8 cellular contexts compared by ENCODE assay signal in the genomic region with DNA sequence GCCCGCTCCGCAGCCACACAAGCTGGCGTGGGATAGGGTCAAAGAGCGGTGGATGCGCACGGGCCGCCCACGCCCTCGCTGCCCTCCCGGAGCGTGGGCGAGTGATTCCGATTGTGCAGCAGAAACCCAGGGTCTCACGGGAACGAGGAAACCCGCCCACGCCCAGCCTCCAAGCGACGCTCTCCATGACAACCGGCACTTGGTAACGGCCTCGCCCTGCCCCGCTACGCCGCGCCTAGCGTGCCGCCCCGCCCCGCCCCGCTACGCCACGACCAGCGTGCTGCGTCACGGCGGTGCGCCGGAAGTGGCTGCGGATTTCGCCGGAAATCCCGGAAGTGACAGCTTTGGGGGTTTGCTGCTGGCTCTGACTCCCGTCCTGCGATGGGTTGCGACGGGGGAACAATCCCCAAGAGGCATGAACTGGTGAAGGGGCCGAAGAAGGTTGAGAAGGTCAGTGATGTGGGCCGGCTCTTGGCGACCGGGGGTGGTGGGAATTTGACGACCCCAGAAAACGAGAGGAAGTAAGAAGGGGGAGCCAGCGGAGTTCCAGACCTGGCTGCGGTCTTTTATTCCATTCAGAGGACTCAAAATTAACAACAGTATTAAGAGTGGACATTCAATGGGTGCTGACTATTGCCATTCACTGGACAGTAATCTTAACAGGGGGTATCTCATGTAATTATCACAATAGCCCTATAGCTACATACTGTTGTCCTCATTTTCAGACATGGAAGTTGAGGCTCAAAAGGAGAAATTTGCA. TPM values are rescaled to one million over a fixed set of nuclear protein-coding genes. Genes with fewer than 3 reads are reported as not detected.
DNase-seq lines count a peak whose midpoint lies in the region; ATAC-seq, FAIRE-seq and TF ChIP-seq lines count a peak whose summit lies in the region.

Gene RTF2, plus strand, starts transcription at position 311 of the 760 bp plus-strand sequence. Its CDS starts 71 bp downstream, at position 382.

- H4K91ac ChIP-seq in H1 (replicated peaks; ENCODE audit: insufficient read length, low read length) (peak within 1 kb of the TSS; percentile 65), mesenchymal stem cell (ENCODE audit: low read length) (no peak within 1 kb of the TSS)

- peak within 1 kb of the TSS; percentile 77 to 83 for H3K4me2 ChIP-seq in H1 (ENCODE audit: insufficient read depth in 1 of 2, low read depth in 2 of 2, low read length in 2 of 2)
- peak within 1 kb of the TSS; percentile 72 for H3K4me2 ChIP-seq in mesenchymal stem cell (ENCODE audit: low read length, poor library complexity, severe bottlenecking)

- WGBS in H1 (ENCODE audit: extremely low coverage in 1 of 2, insufficient coverage in 1 of 2, insufficient read length in 1 of 2, insufficient replicate concordance in 2 of 2, low coverage in 1 of 2, low lambda C conversion rate in 2 of 2, missing lambda C conversion rate in 1 of 2), 2 experiments: 1% methylated on average over 55 of the region's 55 CpGs; no CpG with 5 or more reads in 1 of the 2 experiments
- under 1% methylated on average over 53 of the region's 55 CpGs for WGBS in mesenchymal stem cell

- no peak; a peak in 1 of 3 replicates for TF ChIP-seq EP300 in H1 (IDR thresholded peaks at IDR 0.05; ENCODE audit: borderline replicate concordance in 1 of 2, low read depth in 2 of 2, low read length in 2 of 2)

- H3K27ac ChIP-seq in H1 (ENCODE audit: low read depth, low read length): no peak within 1 kb of the TSS; the same call in none of the 2 replicates
- peak within 1 kb of the TSS; percentile 26 for H3K27ac ChIP-seq in mesenchymal stem cell (ENCODE audit: low read length, poor library complexity, severe bottlenecking)

- H2BK12ac ChIP-seq in H1 (ENCODE audit: low read depth, low read length): no peak within 1 kb of the TSS
- peak within 1 kb of the TSS in 1 of 2 experiments; percentile 17 for H2BK12ac ChIP-seq in mesenchymal stem cell (ENCODE audit: low read length in 2 of 2)

- H3K27me3 ChIP-seq in H1 (replicated peaks in 1 of 4; ENCODE audit: control insufficient read depth in 3 of 4, extremely low read depth in 1 of 4, insufficient read depth in 3 of 4, low read length in 3 of 4): no peaks in the 10 kb centered on the region
- H3K27me3 ChIP-seq in mesenchymal stem cell (ENCODE audit: control insufficient read depth in 1 of 2, insufficient read depth in 1 of 2, low read length in 2 of 2): no peaks in the 10 kb centered on the region

- CTCF ChIA-PET in H1 (lab: Charles Lee; ENCODE audit: partially characterized antibody): interaction anchor here (0.6 to 1.1 kb wide), 2 partner anchors 70 to 1572 kb away, joined by 3 read pairs; no protein-coding TSS in a partner anchor

- H2AFZ ChIP-seq in H1 (ENCODE audit: low read length): peak within 1 kb of the TSS; percentile 92
- peak within 1 kb of the TSS; percentile 49 for H2AFZ ChIP-seq in mesenchymal stem cell (ENCODE audit: low read depth, low read length)

- no peak for TF ChIP-seq RAD21 in H1 (IDR thresholded peaks at IDR 0.05 in 1 of 2, conservative IDR thresholded peaks at IDR 0.05 in 1 of 2; ENCODE audit: low read depth in 2 of 2, low read length in 2 of 2)

- H3K4me3 ChIP-seq in H1 (ENCODE audit: extremely low read depth in 1 of 4, insufficient read depth in 2 of 4, low read depth in 3 of 4, low read length in 4 of 4) (peak within 1 kb of the TSS; percentile 85 to 97 (median 94)), mesenchymal stem cell (ENCODE audit: insufficient read depth in 1 of 2, low read depth in 1 of 2, low read length in 2 of 2) (peak within 1 kb of the TSS; percentile 73 to 91)

- H2BK5ac ChIP-seq in H1 (ENCODE audit: low read depth, low read length) (no peak within 1 kb of the TSS), mesenchymal stem cell (ENCODE audit: low read depth, low read length, poor library complexity, severe bottlenecking) (no peak within 1 kb of the TSS)

- H3K4me1 ChIP-seq in H1 (replicated peaks in 1 of 4; ENCODE audit: control insufficient read depth in 3 of 4, insufficient read depth in 4 of 4, low read length in 3 of 4) (no peaks in the 10 kb centered on the region; a peak in 1 of 7 replicates), mesenchymal stem cell (ENCODE audit: control insufficient read depth, insufficient read depth, low read depth, low read length) (no peaks in the 10 kb centered on the region)

- H3K9ac ChIP-seq in H1 (replicated peaks in 1 of 4; ENCODE audit: extremely low read depth in 1 of 4, low read depth in 3 of 4, low read length in 3 of 4) (peak within 1 kb of the TSS; percentile 68 to 79 (median 73)), mesenchymal stem cell (ENCODE audit: low read length) (peak within 1 kb of the TSS; percentile 97)

- no peak within 1 kb of the TSS for H3K56ac ChIP-seq in H1 (replicated peaks; ENCODE audit: insufficient read length, low read depth, low read length)

- H2BK120ac ChIP-seq in H1 (replicated peaks; ENCODE audit: low read depth, low read length) (no peak within 1 kb of the TSS), mesenchymal stem cell (ENCODE audit: low read depth, low read length) (no peak within 1 kb of the TSS)

- no peak within 1 kb of the TSS for H2BK15ac ChIP-seq in H1 (ENCODE audit: low read length)
- no peak within 1 kb of the TSS for H2BK15ac ChIP-seq in mesenchymal stem cell (ENCODE audit: low read depth, poor library complexity, severe bottlenecking)

- peak within 1 kb of the TSS; percentile 91 for H4K8ac ChIP-seq in H1 (ENCODE audit: extremely low read depth, insufficient read depth, low read length)
- H4K8ac ChIP-seq in mesenchymal stem cell (ENCODE audit: low read length): peak within 1 kb of the TSS; percentile 85

- H3K4ac ChIP-seq in H1 (replicated peaks; ENCODE audit: insufficient read length, low read depth, low read length) (no peak within 1 kb of the TSS), mesenchymal stem cell (ENCODE audit: low read depth in 1 of 2, low read length in 2 of 2) (peak within 1 kb of the TSS in 1 of 2 experiments; percentile 24)

- H2AK5ac ChIP-seq in H1 (ENCODE audit: low read depth, low read length): no peak within 1 kb of the TSS
- no peak within 1 kb of the TSS for H2AK5ac ChIP-seq in mesenchymal stem cell (ENCODE audit: low read length, severe bottlenecking)

- H4K5ac ChIP-seq in H1 (ENCODE audit: insufficient read length, low read depth, low read length): no peak within 1 kb of the TSS

- H3K23ac ChIP-seq in H1 (ENCODE audit: insufficient read length): no peak within 1 kb of the TSS
- no peak within 1 kb of the TSS for H3K23ac ChIP-seq in mesenchymal stem cell (ENCODE audit: low read length in 2 of 2)

- H3K9me3 ChIP-seq in H1 (ENCODE audit: insufficient read depth in 2 of 2, low read depth in 1 of 2, low read length in 1 of 2): no peaks in the 10 kb centered on the region
- no peaks in the 10 kb centered on the region for H3K9me3 ChIP-seq in mesenchymal stem cell (ENCODE audit: control insufficient read depth, low read length)

- ATAC-seq in GM21367 (IDR thresholded peaks at IDR 0.05; ENCODE audit: unreplicated experiment): peak; percentile 97

- peaks cover 6% of the 10 kb centered on the region for H3K23me2 ChIP-seq in H1 (ENCODE audit: low read depth, low read length)

- no peak within 1 kb of the TSS for H2BK20ac ChIP-seq in H1 (ENCODE audit: low read length)

- H3K18ac ChIP-seq in H1 (ENCODE audit: extremely low read depth, low read length) (no peak within 1 kb of the TSS), mesenchymal stem cell (ENCODE audit: low read depth in 1 of 2, low read length in 2 of 2) (peak within 1 kb of the TSS; percentile 52 to 79)

- H4K20me1 ChIP-seq in H1 (replicated peaks in 1 of 2; ENCODE audit: control insufficient read depth in 1 of 2, insufficient read depth in 2 of 2, low read length in 2 of 2): peaks cover 0 to 3% of the 10 kb centered on the region in 2 experiments

- peak; percentile 91 for DNase-seq in COR-L47 (lab: John Stamatoyannopoulos, UW)
- peak; percentile 87 for DNase-seq in HT1080 (ENCODE audit: low read depth)
- peak; percentile 90 for DNase-seq in NOMO-1 treated with dmso at 0.1 percent for 144 hours (lab: John Stamatoyannopoulos, UW; ENCODE audit: unreplicated experiment)
- DNase-seq in activated CD8-positive, alpha-beta memory T cell treated with anti-CD3 and anti-CD28 coated beads for 48 hours (ENCODE audit: low read depth in 2 of 3, low spot score in 2 of 3): peak; percentile 91 to 97 (median 95)
- peak; percentile 33 to 98 for DNase-seq in H1 (ENCODE audit: low read depth in 1 of 2, low spot score in 2 of 2)
- peak; percentile 94 for DNase-seq in mesenchymal stem cell
- DNase-seq in stimulated activated CD8-positive, alpha-beta memory T cell treated with anti-CD3 and anti-CD28 coated beads, Interleukin-12 subunit alpha, Interleukin-12 subunit beta, amount 100 ng/mL, for 24 hours (ENCODE audit: extremely low read depth): peak; percentile 90

- peaks cover 3 to 21% of the 10 kb centered on the region in 2 experiments; a peak in 3 of 4 replicates for H3K79me2 ChIP-seq in H1 (ENCODE audit: control insufficient read depth in 1 of 2, insufficient read depth in 2 of 2, low read length in 2 of 2)

- TF ChIP-seq POLR2A in H1 (IDR thresholded peaks at IDR 0.05; ENCODE audit: control extremely low read depth in 1 of 2, low read depth in 2 of 2, low read length in 2 of 2): peak; percentile 46 to 71; a peak in 2 of 3 replicates

- no peak for FAIRE-seq in H1 (lab: Jason Lieb, UNC)

- H3K36me3 ChIP-seq in H1 (ENCODE audit: control insufficient read depth in 2 of 4, insufficient read depth in 4 of 4, low read length in 3 of 4) (peaks cover 0 to 4% (median 2%) of the 10 kb centered on the region in 4 experiments; a peak in 4 of 8 replicates), mesenchymal stem cell (ENCODE audit: control insufficient read depth in 1 of 2, insufficient read depth in 2 of 2, low read depth in 1 of 2, low read length in 2 of 2) (peaks cover 5 to 15% of the 10 kb centered on the region in 2 experiments)

- H3K14ac ChIP-seq in H1 (ENCODE audit: insufficient read length): no peak within 1 kb of the TSS
- no peak within 1 kb of the TSS for H3K14ac ChIP-seq in mesenchymal stem cell (ENCODE audit: low read length in 2 of 2)

- no peak for TF ChIP-seq CTCF in H1 (IDR thresholded peaks at IDR 0.05; ENCODE audit: control extremely low read depth in 1 of 3, insufficient read depth in 1 of 3, low read depth in 1 of 3, low read length in 3 of 3)

- H3K79me1 ChIP-seq in H1 (ENCODE audit: low read depth, low read length): peaks cover 5% of the 10 kb centered on the region
- peaks cover 11% of the 10 kb centered on the region for H3K79me1 ChIP-seq in mesenchymal stem cell (replicated peaks; ENCODE audit: low read length, poor library complexity, severe bottlenecking)

- POLR2A ChIA-PET in H1 (lab: Charles Lee; ENCODE audit: partially characterized antibody): interaction anchor here (1.7 kb wide), 1 partner anchor 77 kb away, joined by 6 read pairs; the partner anchor contains the start of genes AURKA and CSTF1

RNA-seq across cellular contexts. Expression of gene RTF2, which starts in this region (rescaled TPM):
- total RNA-seq in HT1080 (2014; rRNA removed; shearing (Covaris generic)): 76.0 and 97.3 TPM in 2 replicates
- 72.6 and 79.4 TPM in 2 replicates for polyA plus RNA-seq in HT1080 (2015; cell fraction: cytosol; rRNA removed)
- 70.0 and 82.6 TPM in 2 replicates for polyA plus RNA-seq in HT1080 (2015; cell fraction: nucleus; rRNA removed)
- total RNA-seq in H1 (2021; fragmentation: NEBNext Ultra II Directional; extraction: Animal tissue kit (Norgen Biotek cat#: 25700)): 51.2 and 51.4 TPM in 2 replicates
- 31.0 and 33.9 TPM in 2 replicates for polyA plus RNA-seq in H1 (2011; rRNA removed)
- 43.0 TPM for polyA plus RNA-seq in H1 (2011; cell fraction: cytosol; rRNA removed)
- 29.1 TPM for polyA plus RNA-seq in H1 (2011; cell fraction: nucleus; rRNA removed)
- polyA plus RNA-seq in H1 (2012, experiment 1 of 2): 43.4 to 44.6 TPM (median 44.3 TPM) in 4 replicates
- 19.9 TPM for polyA plus RNA-seq in H1 (2012, experiment 2 of 2)
- 27.4 TPM for polyA plus RNA-seq in H1 (2013, experiment 1 of 2)
- polyA plus RNA-seq in H1 (2013, experiment 2 of 2): 31.6 TPM
- 22.0 and 23.0 TPM in 2 replicates for polyA minus RNA-seq in H1 (2011; rRNA and poly(A)+ RNA removed)
- polyA minus RNA-seq in H1 (2011; cell fraction: cytosol; rRNA and poly(A)+ RNA removed): 16.5 TPM
- 15.1 TPM for polyA minus RNA-seq in H1 (2011; cell fraction: nucleus; rRNA and poly(A)+ RNA removed)
- polyA plus RNA-seq in mesenchymal stem cell (2013, experiment 1 of 2): 64.8 TPM
- 64.7 TPM for polyA plus RNA-seq in mesenchymal stem cell (2013, experiment 2 of 2)
